ENCODE assay signal across 25 cellular contexts in genomic region chr3:140699516-140700231, GRCh38. TPM values are rescaled to one million over a fixed set of nuclear protein-coding genes. Genes with fewer than 3 reads are reported as not detected.
DNase-seq lines count a peak whose midpoint lies in the region; ATAC-seq, FAIRE-seq and TF ChIP-seq lines count a peak whose summit lies in the region.
"Had no signal": no experiment of that assay in that cellular context is flagged by ENCODE, and none has a peak within 500 bp of the region (broad histone marks: within the 10 kb centered on the region; RNA-seq: fewer than 3 reads in every experiment).

No MANE protein-coding gene starts in this region.

- intact Hi-C loops in Caco-2 (cut with micrococcal nuclease; ENCODE audit: unreplicated experiment) (loop anchor here (1.0 kb wide), 1 partner anchor 12 kb away; no protein-coding TSS in a partner anchor), upper lobe of right lung (cut with DNase I) (no loop called here)

- H3K36me3 Mint-ChIP-seq in Caco-2 (ENCODE audit: insufficient read depth, unreplicated experiment) (no peaks in the 10 kb centered on the region), HFFc6 (ENCODE audit: low read depth) (peaks cover 4% of the 10 kb centered on the region)
- H3K36me3 Mint-ChIP-seq: CD14-positive monocyte; CD8-positive, alpha-beta memory T cell had no signal

- TF ChIP-seq CTCF in Caco-2 (IDR thresholded peaks at IDR 0.05; ENCODE audit: insufficient read depth in 1 of 2, low read depth in 1 of 2, low read length in 1 of 2, severe bottlenecking in 1 of 2, unreplicated experiment in 1 of 2) (no peak), hepatocyte (IDR thresholded peaks at IDR 0.05; ENCODE audit: poor library complexity) (no peak), liver (IDR thresholded peaks at IDR 0.05; ENCODE audit: low read depth, low read length, missing input control) (no peak), upper lobe of right lung (IDR thresholded peaks at IDR 0.05) (no peak), HFFc6 (IDR thresholded peaks at IDR 0.05) (no peak)

- no peaks in the 10 kb centered on the region; the same call in 1 of the 2 replicates for H3K36me3 ChIP-seq in Caco-2 (ENCODE audit: control insufficient read depth, insufficient read depth, low read length)
- no peaks in the 10 kb centered on the region for H3K36me3 ChIP-seq in hepatocyte (replicated peaks; ENCODE audit: insufficient read depth, low read depth)
- H3K36me3 ChIP-seq in liver (ENCODE audit: control insufficient read depth in 4 of 4, insufficient read depth in 3 of 4, low read depth in 1 of 4, low read length in 3 of 4): no peaks in the 10 kb centered on the region
- no peaks in the 10 kb centered on the region for H3K36me3 ChIP-seq in upper lobe of right lung
- H3K36me3 ChIP-seq: BE2C; BLaER1 treated with 17β-estradiol and CSF1 and Interleukin-3, amounts not matched to agents 10 nM and 100 nM; HAP-1 had no signal

- CTCF ChIA-PET in Caco-2 (lab: Charles Lee): no interaction called here

- no peaks in the 10 kb centered on the region for H3K27me3 Mint-ChIP-seq in Caco-2 (ENCODE audit: insufficient read depth, unreplicated experiment)
- H3K27me3 Mint-ChIP-seq in HFFc6 (ENCODE audit: insufficient read depth): no peaks in the 10 kb centered on the region; the same call in 1 of the 2 replicates

- peaks cover 11% of the 10 kb centered on the region for H3K4me1 ChIP-seq in Caco-2
- H3K4me1 ChIP-seq in hepatocyte (ENCODE audit: insufficient read depth): no peaks in the 10 kb centered on the region
- peaks cover 0 to 9% (median 5%) of the 10 kb centered on the region in 4 donors for H3K4me1 ChIP-seq in liver (ENCODE audit: control insufficient read depth in 4 of 4, insufficient read depth in 4 of 4, low read length in 3 of 4)
- no peaks in the 10 kb centered on the region for H3K4me1 ChIP-seq in upper lobe of right lung
- H3K4me1 ChIP-seq: A549; BE2C; BLaER1 treated with 17β-estradiol and CSF1 and Interleukin-3, amounts not matched to agents 10 nM and 100 nM; HAP-1 had no signal

- 35% methylated on average over 3 of the region's 3 CpGs for WGBS in hepatocyte (ENCODE audit: low lambda C conversion rate, missing lambda C conversion rate)
- WGBS in liver: 31% methylated on average over 3 of the region's 3 CpGs

- H4K20me1 ChIP-seq in hepatocyte (ENCODE audit: insufficient read depth, poor library complexity, severe bottlenecking): no peaks in the 10 kb centered on the region
- H4K20me1 ChIP-seq: BLaER1 treated with 17β-estradiol and CSF1 and Interleukin-3, amounts not matched to agents 10 nM and 100 nM had no signal

- H3K27me3 ChIP-seq in Caco-2 (replicated peaks; ENCODE audit: control insufficient read depth, insufficient read depth, low read length) (no peaks in the 10 kb centered on the region), hepatocyte (no peaks in the 10 kb centered on the region), liver (ENCODE audit: control insufficient read depth in 4 of 4, insufficient read depth in 4 of 4, low read length in 3 of 4) (no peaks in the 10 kb centered on the region), upper lobe of right lung (no peaks in the 10 kb centered on the region)
- H3K27me3 ChIP-seq: BE2C; BLaER1 treated with 17β-estradiol and CSF1 and Interleukin-3, amounts not matched to agents 10 nM and 100 nM had no signal

- H3K9me3 Mint-ChIP-seq in Caco-2 (ENCODE audit: unreplicated experiment) (peaks cover 4% of the 10 kb centered on the region), HFFc6 (peaks cover 73% of the 10 kb centered on the region)
- H3K9me3 Mint-ChIP-seq: CD4-positive, alpha-beta T cell had no signal

- no peak overlapping the region for H3K4me2 ChIP-seq in hepatocyte
- H3K4me2 ChIP-seq: A549; BLaER1 treated with 17β-estradiol and CSF1 and Interleukin-3, amounts not matched to agents 10 nM and 100 nM had no signal

- 0 out of 2 replicates have a peak, but pooled peaks cover 3% of the 10 kb centered on the region for H3K9me3 ChIP-seq in Caco-2
- no peaks in the 10 kb centered on the region for H3K9me3 ChIP-seq in hepatocyte (ENCODE audit: low read depth)
- H3K9me3 ChIP-seq in liver (ENCODE audit: control insufficient read depth in 4 of 4, low read length in 3 of 4): no peaks in the 10 kb centered on the region
- no peaks in the 10 kb centered on the region for H3K9me3 ChIP-seq in upper lobe of right lung
- H3K9me3 ChIP-seq: A549; BE2C; BLaER1 treated with 17β-estradiol and CSF1 and Interleukin-3, amounts not matched to agents 10 nM and 100 nM; HAP-1 had no signal

- TF ChIP-seq RAD21 in liver (IDR thresholded peaks at IDR 0.05): no peak

- peak; percentile 54 to 71 for DNase-seq in Caco-2
- peak; percentile 12 for DNase-seq in NCI-H748 (lab: John Stamatoyannopoulos, UW; ENCODE audit: unreplicated experiment)
- DNase-seq in hepatocyte (ENCODE audit: low spot score): peak; percentile 26
- DNase-seq in upper lobe of right lung: no peak
- no peak for DNase-seq in HFFc6
- DNase-seq in urothelium cell line (ENCODE audit: low spot score): no peak
- DNase-seq in NCI-H1694 (lab: John Stamatoyannopoulos, UW): no peak
- DNase-seq: 8988T; ACHN; AML-193; BE2C; Calu3; CD4-positive, alpha-beta T cell; CD8-positive, alpha-beta memory T cell; DMS153; DND-41; GOT3 had no signal

- H3K27ac Mint-ChIP-seq in Caco-2 (ENCODE audit: unreplicated experiment): no peak overlapping the region
- no peak overlapping the region for H3K27ac Mint-ChIP-seq in HFFc6
- H3K27ac Mint-ChIP-seq: CD14-positive monocyte; CD4-positive, alpha-beta T cell had no signal

- no peak overlapping the region for H2AFZ ChIP-seq in hepatocyte

- no peaks in the 10 kb centered on the region for H3K9me2 ChIP-seq in hepatocyte (replicated peaks; ENCODE audit: insufficient read depth)

- H3K4me1 Mint-ChIP-seq in Caco-2 (ENCODE audit: low read depth, unreplicated experiment) (peaks cover 11% of the 10 kb centered on the region), HFFc6 (ENCODE audit: low read depth) (no peaks in the 10 kb centered on the region)
- H3K4me1 Mint-ChIP-seq: CD14-positive monocyte; CD8-positive, alpha-beta memory T cell had no signal

- BruUV-seq in Caco-2 (replicated peaks; lab: Mats Ljungman, UMichigan): no TSS peak

- no peak overlapping the region for H3K9ac ChIP-seq in liver (ENCODE audit: low read depth in 1 of 2, low read length in 2 of 2)
- H3K9ac ChIP-seq: BLaER1 treated with 17β-estradiol and CSF1 and Interleukin-3, amounts not matched to agents 10 nM and 100 nM had no signal

- H3K4me3 Mint-ChIP-seq in Caco-2 (ENCODE audit: unreplicated experiment) (no peak overlapping the region), HFFc6 (no peak overlapping the region)
- H3K4me3 Mint-ChIP-seq: CD14-positive monocyte; CD4-positive, alpha-beta T cell; CD8-positive, alpha-beta memory T cell had no signal

- H3K79me2 ChIP-seq in hepatocyte: no peaks in the 10 kb centered on the region

- no peak for FAIRE-seq in urothelium cell line (lab: Jason Lieb, UNC)
- FAIRE-seq: A549, G401.6, GM12892, H54 had no signal

- H3K4me3 ChIP-seq in Caco-2 (ENCODE audit: low read depth, low read length): no peak overlapping the region
- H3K4me3 ChIP-seq in hepatocyte: no peak overlapping the region
- H3K4me3 ChIP-seq in liver (ENCODE audit: low read depth in 1 of 3, low read length in 3 of 3): no peak overlapping the region
- no peak overlapping the region for H3K4me3 ChIP-seq in upper lobe of right lung
- H3K4me3 ChIP-seq: A549; BLaER1 treated with 17β-estradiol and CSF1 and Interleukin-3, amounts not matched to agents 10 nM and 100 nM; HAP-1 had no signal

- ATAC-seq in upper lobe of right lung: no peak
- ATAC-seq: A549 had no signal

- POLR2A ChIA-PET in Caco-2 (lab: Charles Lee): no interaction called here

- H3K27ac ChIP-seq in hepatocyte (no peak overlapping the region), liver (ENCODE audit: low read depth in 1 of 2, low read length in 2 of 2) (no peak overlapping the region), upper lobe of right lung (no peak overlapping the region)
- H3K27ac ChIP-seq: A549; BLaER1 treated with 17β-estradiol and CSF1 and Interleukin-3, amounts not matched to agents 10 nM and 100 nM had no signal

TF ChIP-seq in liver, 16 proteins besides CTCF, POLR2A, EP300 and RAD21 (continues in another document):
- no peak for TF ChIP-seq EGR1 (IDR thresholded peaks at IDR 0.05; ENCODE audit: low read depth in 2 of 2)
- no peak for TF ChIP-seq NR2F2 (IDR thresholded peaks at IDR 0.05)
- TF ChIP-seq SP1 (IDR thresholded peaks at IDR 0.05): peak; percentile 14
- TF ChIP-seq MAX (IDR thresholded peaks at IDR 0.05): no peak
- peak; percentile 51 to 56 for TF ChIP-seq RXRA (IDR thresholded peaks at IDR 0.05)
- TF ChIP-seq JUND (IDR thresholded peaks at IDR 0.05): peak in 1 of 2 donors; percentile 14
- TF ChIP-seq YY1 (IDR thresholded peaks at IDR 0.05): no peak
- TF ChIP-seq HNF4G (IDR thresholded peaks at IDR 0.05): no peak
- peak; percentile 61 to 68 for TF ChIP-seq HNF4A (conservative IDR thresholded peaks at IDR 0.05)

RNA-seq across cellular contexts. Expression of gene TRIM42, which starts 21.8 kb away (rescaled TPM):
- total RNA-seq in Caco-2 (2022): not detected in 2 replicates
- not detected in 2 replicates for total RNA-seq in hepatocyte
- polyA plus RNA-seq in hepatocyte: not detected in 2 replicates
- not detected for total RNA-seq in liver
- not detected for polyA plus RNA-seq in liver
- not detected for total RNA-seq in upper lobe of right lung
- not detected for total RNA-seq in HFFc6 (2021; fragmentation: NEBNext Ultra II Directional; extraction: Animal tissue kit (Norgen Biotek cat#: 25700))
- total RNA-seq: Calu3; CD4-positive, alpha-beta T cell; CD8-positive, alpha-beta memory T cell had no signal
- polyA plus RNA-seq: A549; CD14-positive monocyte; CD8-positive, alpha-beta memory T cell had no signal

Comparison
In these comparisons a context has a peak if more than half of its experiments do, and no peak if none do; other contexts are left out.
1. DNase-seq: peak in Caco-2 (2 of 2), NCI-H748 (single experiment) and hepatocyte (single experiment); none in upper lobe of right lung (single experiment), HFFc6 (single experiment), urothelium cell line (single experiment) and NCI-H1694 (single experiment).